In the genomic region with DNA sequence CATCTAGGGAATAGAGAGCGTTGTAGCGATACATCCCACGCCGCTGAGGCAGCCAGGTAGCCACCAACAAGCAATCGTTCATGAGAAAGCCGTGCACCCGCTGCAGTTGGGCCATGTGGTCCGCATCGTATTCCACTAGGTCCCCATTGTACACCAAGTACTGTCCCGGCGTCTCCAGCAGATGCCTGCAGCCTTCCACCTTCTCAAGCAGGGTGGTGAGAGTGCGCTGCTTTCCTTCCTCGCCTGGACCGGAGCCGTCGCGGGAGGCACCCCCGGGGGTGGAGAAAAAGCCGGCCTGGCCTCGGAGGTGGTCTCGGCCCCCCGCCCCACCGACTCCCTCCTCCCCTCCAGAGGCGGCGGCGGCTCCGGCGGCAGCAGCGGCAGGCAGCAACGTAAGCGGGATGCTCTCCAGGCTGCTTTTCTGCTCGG, we compare ENCODE assay signal across 8 cellular contexts. TPM values are rescaled to one million over a fixed set of nuclear protein-coding genes. Genes with fewer than 3 reads are reported as not detected.
DNase-seq lines count a peak whose midpoint lies in the region; ATAC-seq and TF ChIP-seq lines count a peak whose summit lies in the region.

No MANE protein-coding gene starts in this region.

- H3K9me3 ChIP-seq in HUES48 (ENCODE audit: control insufficient read depth, insufficient read depth, low read length), result no peaks in the 10 kb centered on the region

- DNase-seq in activated T-cell treated with anti-CD3 and anti-CD28 coated beads, Interleukin-2, amount 50 U/mL, for 4 hours, result peak; percentile 21
- DNase-seq in activated T-cell treated with anti-CD3 and anti-CD28 coated beads, Interleukin-2, amount 50 U/mL, for 1 hour, result no peak
- no peak for DNase-seq in astrocyte of the spinal cord (ENCODE audit: low read depth, low spot score)
- DNase-seq in left colon, result peak in 1 of 2 donors; percentile 61
- DNase-seq in superior temporal gyrus (ENCODE audit: extremely low spot score), result peak; percentile 8
- DNase-seq in NCI-H1105 (lab: John Stamatoyannopoulos, UW), result no peak
- DNase-seq in NCI-H2107 treated with DMSO at 0.1 percent for 48 hours (lab: John Stamatoyannopoulos, UW; ENCODE audit: unreplicated experiment), result no peak

- no peaks in the 10 kb centered on the region for H3K27me3 Mint-ChIP-seq in activated T-cell treated with anti-CD3 and anti-CD28 coated beads, Interleukin-2, amount 50 U/mL, for 4 hours (ENCODE audit: low read depth)

- peak overlapping the region; percentile 94 for H3K4me3 Mint-ChIP-seq in activated T-cell treated with anti-CD3 and anti-CD28 coated beads, Interleukin-2, amount 50 U/mL, for 4 hours

- no peaks in the 10 kb centered on the region for H3K9me3 Mint-ChIP-seq in activated T-cell treated with anti-CD3 and anti-CD28 coated beads, Interleukin-2, amount 50 U/mL, for 4 hours

- peaks cover 21% of the 10 kb centered on the region for H3K36me3 Mint-ChIP-seq in activated T-cell treated with anti-CD3 and anti-CD28 coated beads, Interleukin-2, amount 50 U/mL, for 4 hours (ENCODE audit: insufficient read depth)

- peaks cover 14% of the 10 kb centered on the region for H3K36me3 ChIP-seq in HUES48 (ENCODE audit: control insufficient read depth, insufficient read depth, low read length)

- in situ Hi-C loops in astrocyte of the spinal cord (cut with HindIII; ENCODE audit: low sequenced_read_pairs), result no loop called here

- H3K4me3 ChIP-seq in HUES48 (ENCODE audit: low read depth, low read length) (peak overlapping the region; percentile 84), astrocyte of the spinal cord (ENCODE audit: low read depth, low read length) (peak overlapping the region; percentile 99)

- TF ChIP-seq CTCF in astrocyte of the spinal cord (IDR thresholded peaks at IDR 0.05; ENCODE audit: low read depth, low read length), result no peak

- H3K4me1 Mint-ChIP-seq in activated T-cell treated with anti-CD3 and anti-CD28 coated beads, Interleukin-2, amount 50 U/mL, for 4 hours (ENCODE audit: low read depth), result peaks cover 66% of the 10 kb centered on the region

- intact Hi-C loops in left colon (cut with DNase I, micrococcal nuclease), result no loop called here

- H3K27ac ChIP-seq in HUES48 (ENCODE audit: low read depth, low read length), result peak overlapping the region; percentile 93

- peaks cover 29% of the 10 kb centered on the region for H3K4me1 ChIP-seq in HUES48 (ENCODE audit: control insufficient read depth, insufficient read depth, low read length)

- H3K27me3 ChIP-seq in HUES48 (ENCODE audit: control insufficient read depth, insufficient read depth, low read length), result no peaks in the 10 kb centered on the region

- peak in 1 of 2 donors; percentile 5 for ATAC-seq in activated T-cell treated with anti-CD3 and anti-CD28 coated beads, Interleukin-2, amount 50 U/mL, for 4 hours
- ATAC-seq in left colon, result peak; percentile 23

- peak overlapping the region; percentile 58 for H3K9ac ChIP-seq in HUES48 (ENCODE audit: low read depth, low read length)

RNA-seq across cellular contexts. Expression of gene EXOC8, which starts 0.6 kb away (rescaled TPM):
- 10 to 100 TPM; 13.5 to 14.0 (median 13.9) TPM for total RNA-seq in activated T-cell treated with anti-CD3 and anti-CD28 coated beads, Interleukin-2, amount 50 U/mL, for 4 hours
- total RNA-seq in left colon, result 10 to 100 TPM; 12.2 to 14.1 TPM

RNA-seq across cellular contexts. Expression of gene SPRTN, which starts 1.0 kb away (rescaled TPM):
- 10 to 100 TPM in 2 of 3 donors, 1 to 10 TPM in 1; 9.9 to 15.2 (median 12.9) TPM for total RNA-seq in activated T-cell treated with anti-CD3 and anti-CD28 coated beads, Interleukin-2, amount 50 U/mL, for 4 hours
- 1 to 10 TPM; 7.2 to 9.4 TPM for total RNA-seq in left colon

Comparison
In these comparisons a context has a peak if more than half of its experiments do, and no peak if none do; other contexts are left out.
1. DNase-seq: peak in activated T-cell treated with anti-CD3 and anti-CD28 coated beads, Interleukin-2, amount 50 U/mL, for 4 hours (single experiment) and superior temporal gyrus (single experiment); none in activated T-cell treated with anti-CD3 and anti-CD28 coated beads, Interleukin-2, amount 50 U/mL, for 1 hour (single experiment), astrocyte of the spinal cord (single experiment), NCI-H1105 (single experiment) and NCI-H2107 treated with DMSO at 0.1 percent for 48 hours (single experiment).